Comparison of ENCODE assay signal across 20 cellular contexts in the genomic region with DNA sequence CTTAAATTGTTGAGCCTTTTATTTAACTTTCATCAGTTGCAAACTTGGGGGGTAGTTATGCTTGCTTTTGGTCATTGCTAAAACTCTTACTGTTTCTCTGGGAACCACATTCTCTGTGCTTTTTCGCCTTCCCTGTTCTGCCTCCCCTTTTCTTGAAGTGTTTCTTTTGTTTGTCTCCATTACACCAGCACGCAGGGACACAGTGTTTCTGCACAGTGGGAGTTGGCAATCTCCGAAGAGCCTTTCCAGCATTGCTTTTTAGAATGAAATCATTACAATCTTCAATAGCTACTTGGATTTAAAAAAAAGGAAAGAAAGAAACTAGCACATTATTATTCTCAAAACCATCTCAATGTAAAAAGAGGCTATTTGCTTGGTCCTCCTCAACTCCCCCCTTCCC.
"Had no signal": no experiment of that assay in that cellular context is flagged by ENCODE, and none has a peak within 500 bp of the region (broad histone marks: within the 10 kb centered on the region; RNA-seq: fewer than 3 reads in every experiment).

No MANE protein-coding gene starts in this region.

- H3K4me3 ChIP-seq: breast epithelium, esophagus muscularis mucosa, gastroesophageal sphincter, left ventricle myocardium inferior, tibial nerve had no signal

- H3K27ac ChIP-seq: breast epithelium, esophagus muscularis mucosa, gastroesophageal sphincter, left ventricle myocardium inferior, tibial nerve had no signal

- ATAC-seq: activated T-cell treated with anti-CD3 and anti-CD28 coated beads, Interleukin-2, amount 50 U/mL, for 4 hours; gastroesophageal sphincter; naive thymus-derived CD4-positive, alpha-beta T cell; SK-N-SH treated with all-trans-retinoic acid at 6 μM for 48 hours had no signal

- H3K27me3 ChIP-seq: breast epithelium, esophagus muscularis mucosa, gastroesophageal sphincter, tibial nerve had no signal

- DNase-seq: activated CD4-positive, alpha-beta T cell treated with anti-CD3 and anti-CD28 coated beads, Interleukin-2, amount 10 ng/mL, durations not matched to agents 7 days and 5 days; activated CD8-positive, alpha-beta memory T cell treated with anti-CD3 and anti-CD28 coated beads, Interleukin-2, amount 50 U/mL, for 4 hours; activated naive CD4-positive, alpha-beta T cell treated with anti-CD3 and anti-CD28 coated beads for 36 hours; activated T-cell treated with anti-CD3 and anti-CD28 coated beads, Interleukin-2, amount 50 U/mL, for 4 hours; cerebellar nuclear complex; cortex of kidney; effector CD4-positive, alpha-beta T cell; kidney; left ventricle myocardium inferior; mammary epithelial cell; naive thymus-derived CD4-positive, alpha-beta T cell; stimulated activated CD4-positive, alpha-beta T cell treated with anti-CD3 and anti-CD28 coated beads, Interleukin-12 subunit alpha, Interleukin-12 subunit beta, amount 100 ng/mL, for 4 hours; stimulated activated CD4-positive, alpha-beta T cell treated with anti-CD3 and anti-CD28 coated beads, Interleukin-1b, Interleukin-23, amount 100 ng/mL, for 48 hours; stimulated activated naive CD4-positive, alpha-beta T cell treated with Interleukin-2 at 50 U/mL for 16 hours; T1000 had no signal
